11 cellular contexts compared by ENCODE assay signal in the genomic region with DNA sequence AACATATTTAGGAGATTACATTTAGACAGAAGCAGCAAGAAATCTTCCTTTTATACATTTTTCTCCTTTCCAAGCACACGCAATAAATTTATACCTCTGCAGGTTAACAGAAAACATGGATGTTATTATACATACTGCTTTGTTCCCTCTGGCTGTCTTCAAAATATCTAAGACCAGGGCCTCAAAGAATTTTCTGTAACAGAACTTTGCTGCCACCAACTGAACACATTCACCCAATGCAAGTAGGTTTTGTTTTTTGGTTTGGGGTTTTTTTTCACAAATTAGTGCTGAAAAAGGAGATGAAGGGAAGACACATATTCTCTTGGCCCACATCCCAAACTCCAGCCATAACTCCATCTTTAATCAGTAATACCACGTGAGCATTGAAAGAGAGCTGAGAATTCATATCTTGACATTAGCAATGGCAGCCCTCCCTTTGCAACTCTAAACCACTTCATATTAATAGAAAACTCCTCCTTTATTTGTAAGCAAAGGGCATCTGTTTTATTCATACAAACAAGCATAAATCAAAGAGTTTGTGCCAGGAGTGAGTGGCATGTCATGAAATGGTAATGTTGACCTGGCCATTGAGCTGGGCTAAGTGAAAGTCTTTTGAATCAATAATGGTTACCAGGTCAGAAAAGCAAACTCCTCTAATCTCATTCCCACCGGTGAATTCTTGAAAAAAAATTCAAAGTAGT.
DNase-seq lines count a peak whose midpoint lies in the region; ATAC-seq and TF ChIP-seq lines count a peak whose summit lies in the region.
"Had no signal": no experiment of that assay in that cellular context is flagged by ENCODE, and none has a peak within 500 bp of the region (broad histone marks: within the 10 kb centered on the region; RNA-seq: fewer than 3 reads in every experiment).

No MANE protein-coding gene starts in this region.

- peak; percentile 28 for DNase-seq in SIG-M5 treated with dmso at 0.1 percent for 504 hours (lab: John Stamatoyannopoulos, UW; ENCODE audit: unreplicated experiment)
- no peak for DNase-seq in SIG-M5 (lab: John Stamatoyannopoulos, UW)
- peak; percentile 83 for DNase-seq in NCI-H748 treated with DMSO at 0.1 percent for 48 hours (lab: John Stamatoyannopoulos, UW)
- DNase-seq in epithelial cell of proximal tubule (ENCODE audit: low read depth), result no peak
- DNase-seq in superior temporal gyrus (ENCODE audit: extremely low spot score), result peak; percentile 70
- DNase-seq in activated gamma-delta T cell (lab: John Stamatoyannopoulos, UW), result no peak
- DNase-seq in SKM-1 treated with dmso at 0.1 percent for 144 hours (lab: John Stamatoyannopoulos, UW; ENCODE audit: unreplicated experiment), result no peak
- DNase-seq: cerebellar nuclear complex had no signal

- H3K4me3 ChIP-seq in epithelial cell of proximal tubule (ENCODE audit: low read depth, low read length), result no peak overlapping the region
- H3K4me3 ChIP-seq: BLaER1, vagina had no signal

- peak; percentile 50 for TF ChIP-seq CTCF in epithelial cell of proximal tubule (conservative IDR thresholded peaks at IDR 0.05; ENCODE audit: low read depth, low read length)

- no peak for ATAC-seq in GM21529 (IDR thresholded peaks at IDR 0.05; ENCODE audit: unreplicated experiment)

Comparison
In these comparisons a context has a peak if more than half of its experiments do, and no peak if none do; other contexts are left out.
1. DNase-seq: peak in SIG-M5 treated with dmso at 0.1 percent for 504 hours (single experiment), NCI-H748 treated with DMSO at 0.1 percent for 48 hours (single experiment) and superior temporal gyrus (single experiment); none in SIG-M5 (single experiment), epithelial cell of proximal tubule (single experiment), activated gamma-delta T cell (single experiment) and SKM-1 treated with dmso at 0.1 percent for 144 hours (single experiment).